8 cellular contexts compared by ENCODE assay signal in genomic region chr10:112184052-112184371, GRCh38. TPM values are rescaled to one million over a fixed set of nuclear protein-coding genes. Genes with fewer than 3 reads are reported as not detected.
A peak's percentile ranks its signal among the peaks of the same experiment; 100 is the strongest.
DNase-seq lines count a peak whose midpoint lies in the region; ATAC-seq and TF ChIP-seq lines count a peak whose summit lies in the region.

No MANE protein-coding gene starts in this region.

- peaks cover 10% of the 10 kb centered on the region for H3K79me2 ChIP-seq in mammary epithelial cell (ENCODE audit: insufficient read depth, low read length)

- H2AFZ ChIP-seq in mammary epithelial cell (ENCODE audit: low read depth, low read length): peak overlapping the region; percentile 100

- ATAC-seq in HG03159 (IDR thresholded peaks at IDR 0.05; ENCODE audit: unreplicated experiment): peak; percentile 14
- no peak for ATAC-seq in mucosa of descending colon
- ATAC-seq in GM19455 (IDR thresholded peaks at IDR 0.05; ENCODE audit: unreplicated experiment): no peak

- H3K4me3 ChIP-seq in mammary epithelial cell (replicated peaks in 1 of 3; ENCODE audit: insufficient read depth in 1 of 3, low read depth in 2 of 3, low read length in 3 of 3) (peak overlapping the region; percentile 76 to 92 (median 82)), mucosa of descending colon (peak overlapping the region; percentile 56)

- in situ Hi-C loops in mammary epithelial cell (cut with MboI; ENCODE audit: low sequenced_read_pairs in 2 of 2): loop anchor here in 1 of 2 donors (5.0 kb wide), 1 partner anchor 123 kb away; no protein-coding TSS in a partner anchor

- intact Hi-C loops in mammary epithelial cell (cut with micrococcal nuclease) (loop anchor here (5.0 to 10.0 kb wide), 2 partner anchors 53 to 261 kb away; partner anchors contain the start of genes VTI1A and ZDHHC6), mucosa of descending colon (cut with DNase I, micrococcal nuclease) (no loop called here)

- WGBS in mammary epithelial cell (ENCODE audit: low coverage, missing lambda C conversion rate): 8% methylated on average over 5 of the region's 5 CpGs

- CTCF ChIA-PET in mammary epithelial cell (lab: Charles Lee; ENCODE audit: low non-redundant PET): interaction anchor here (0.7 kb wide), 1 partner anchor 25 kb away, joined by 4 read pairs; no protein-coding TSS in a partner anchor

- H3K27ac ChIP-seq in 22Rv1 (peak overlapping the region; percentile 55), mammary epithelial cell (ENCODE audit: insufficient read depth, low read depth, low read length) (peak overlapping the region; percentile 81)

- TF ChIP-seq CTCF in 22Rv1 (IDR thresholded peaks at IDR 0.05) (no peak), mammary epithelial cell (conservative IDR thresholded peaks at IDR 0.05 in 1 of 2, IDR thresholded peaks at IDR 0.05 in 1 of 2; ENCODE audit: extremely low read depth in 1 of 2, insufficient read depth in 1 of 2, low read depth in 1 of 2, low read length in 2 of 2) (no peak), mucosa of descending colon (IDR thresholded peaks at IDR 0.05) (no peak)

- DNase-seq in mammary epithelial cell: no peak
- no peak for DNase-seq in mucosa of descending colon
- DNase-seq in COR-L47 (lab: John Stamatoyannopoulos, UW): no peak
- no peak for DNase-seq in central memory CD4-positive, alpha-beta T cell
- no peak for DNase-seq in hepatic stellate cell (ENCODE audit: low spot score)

- dilution Hi-C loops in mammary epithelial cell (cut with HindIII; ENCODE audit: low sequenced_read_pairs): no loop called here

- H3K36me3 ChIP-seq in mammary epithelial cell (ENCODE audit: insufficient read depth, low read length) (no peaks in the 10 kb centered on the region), mucosa of descending colon (ENCODE audit: low read depth) (no peaks in the 10 kb centered on the region)

- no peaks in the 10 kb centered on the region for H3K27me3 ChIP-seq in mammary epithelial cell (ENCODE audit: insufficient read depth, low read length)

- H4K20me1 ChIP-seq in mammary epithelial cell (ENCODE audit: insufficient read depth, low read length): no peaks in the 10 kb centered on the region

- H3K9me3 ChIP-seq in mammary epithelial cell (replicated peaks; ENCODE audit: insufficient read depth, low read length) (no peaks in the 10 kb centered on the region), mucosa of descending colon (no peaks in the 10 kb centered on the region)

- TSS peak; percentile 93 for BruUV-seq in mammary epithelial cell (replicated peaks; lab: Mats Ljungman, UMichigan)

- peak overlapping the region; percentile 94 for H3K9ac ChIP-seq in mammary epithelial cell (ENCODE audit: insufficient read depth, low read length)

- peak overlapping the region; percentile 84 for H3K4me2 ChIP-seq in mammary epithelial cell (ENCODE audit: insufficient read depth, low read depth, low read length)

- peaks cover 11% of the 10 kb centered on the region for H3K4me1 ChIP-seq in mammary epithelial cell (ENCODE audit: insufficient read depth, low read length)
- peaks cover 13% of the 10 kb centered on the region for H3K4me1 ChIP-seq in mucosa of descending colon (ENCODE audit: low read depth)

RNA-seq across cellular contexts. Expression of gene GPAM, which starts 0.4 kb away (rescaled TPM):
- total RNA-seq in mammary epithelial cell (10 to 100 TPM in 1 of 2 donors, 1 to 10 TPM in 1; 9.5 to 17.5 TPM), mucosa of descending colon (10 to 100 TPM in 1 of 3 donors, 1 to 10 TPM in 2; 5.8 to 15.5 (median 9.8) TPM)
- 6.8 TPM for polyA plus RNA-seq in mammary epithelial cell
- polyA minus RNA-seq in mammary epithelial cell: 9.6 TPM
